Comparison of ENCODE assay signal across 22 cellular contexts in genomic region chr18:63892544-63892943, GRCh38.
"Had no signal": no experiment of that assay in that cellular context is flagged by ENCODE, and none has a peak within 500 bp of the region (broad histone marks: within the 10 kb centered on the region; RNA-seq: fewer than 3 reads in every experiment).

No MANE protein-coding gene starts in this region.

- H3K36me3 Mint-ChIP-seq: activated naive CD8-positive, alpha-beta T cell treated with anti-CD3 and anti-CD28 coated beads for 36 hours; natural killer cell had no signal

- DNase-seq: activated CD4-positive, alpha-beta T cell treated with anti-CD3 and anti-CD28 coated beads, Interleukin-2, amount 50 U/mL, for 1 hour; activated naive CD8-positive, alpha-beta T cell treated with anti-CD3 and anti-CD28 coated beads for 36 hours; anterior cingulate cortex; brain microvascular endothelial cell; cortex of kidney; effector CD4-positive, alpha-beta T cell; esophagus squamous epithelium; glutamatergic neuron; kidney glomerular epithelial cell; left ventricle myocardium superior; mesendoderm; natural killer cell; occipital lobe; stimulated activated CD4-positive, alpha-beta T cell treated with anti-CD3 and anti-CD28 coated beads, Interleukin-15, amount 100 ng/mL, for 24 hours; stimulated activated CD4-positive, alpha-beta T cell treated with anti-CD3 and anti-CD28 coated beads, Interleukin-4, amount 100 ng/mL, for 1 hour; stimulated activated naive CD4-positive, alpha-beta T cell; tibial artery had no signal

- H3K27ac Mint-ChIP-seq: activated naive CD8-positive, alpha-beta T cell treated with anti-CD3 and anti-CD28 coated beads for 36 hours; activated T-helper 1 cell treated with anti-CD3 and anti-CD28 coated beads, Interleukin-12 subunit alpha, Interleukin-12 subunit beta, Interleukin-2, Interleukin-4 antibody, amounts not matched to agents 30 ng/mL and 10 ng/mL and 1 ng/mL, durations not matched to agents 14 hours and 24 hours and 36 hours; natural killer cell had no signal

- H3K4me3 Mint-ChIP-seq: activated naive CD8-positive, alpha-beta T cell treated with anti-CD3 and anti-CD28 coated beads for 36 hours; activated T-helper 1 cell treated with anti-CD3 and anti-CD28 coated beads, Interleukin-12 subunit alpha, Interleukin-12 subunit beta, Interleukin-2, Interleukin-4 antibody, amounts not matched to agents 30 ng/mL and 10 ng/mL and 1 ng/mL, durations not matched to agents 14 hours and 24 hours and 36 hours; natural killer cell had no signal

- H3K27me3 ChIP-seq: brain microvascular endothelial cell, esophagus squamous epithelium, foreskin keratinocyte, tibial artery, vagina had no signal

- H3K9me3 Mint-ChIP-seq: activated naive CD8-positive, alpha-beta T cell treated with anti-CD3 and anti-CD28 coated beads for 36 hours; activated T-helper 1 cell treated with anti-CD3 and anti-CD28 coated beads, Interleukin-12 subunit alpha, Interleukin-12 subunit beta, Interleukin-2, Interleukin-4 antibody, amounts not matched to agents 30 ng/mL and 10 ng/mL and 1 ng/mL, durations not matched to agents 14 hours and 24 hours and 36 hours; natural killer cell had no signal

- H3K4me3 ChIP-seq: esophagus squamous epithelium, skin epidermis, tibial artery, vagina had no signal

- H3K27ac ChIP-seq: brain microvascular endothelial cell, esophagus squamous epithelium, foreskin keratinocyte, skin epidermis, tibial artery, vagina had no signal

- ATAC-seq: activated CD4-positive, CD25-positive, alpha-beta regulatory T cell treated with anti-CD3 and anti-CD28 coated beads, Interleukin-2, amount 50 U/mL, for 24 hours; foreskin keratinocyte; left ventricle myocardium superior; natural killer cell had no signal

- H3K4me1 Mint-ChIP-seq: activated naive CD8-positive, alpha-beta T cell treated with anti-CD3 and anti-CD28 coated beads for 36 hours; natural killer cell had no signal
